8 cellular contexts compared by ENCODE assay signal in genomic region chr12:7190268-7191055, GRCh38. TPM values are rescaled to one million over a fixed set of nuclear protein-coding genes. Genes with fewer than 3 reads are reported as not detected.
DNase-seq lines count a peak whose midpoint lies in the region; ATAC-seq, FAIRE-seq and TF ChIP-seq lines count a peak whose summit lies in the region.

No MANE protein-coding gene starts in this region.

- ATAC-seq in GM18502 (IDR thresholded peaks at IDR 0.05; ENCODE audit: poor library complexity, unreplicated experiment): no peak

- H3K4me1 Mint-ChIP-seq in IgD-negative memory B cell (peaks cover 20 to 28% (median 28%) of the 10 kb centered on the region in 3 donors), nephron (peaks cover 22% of the 10 kb centered on the region)

- peaks cover 5% of the 10 kb centered on the region for H3K36me3 Mint-ChIP-seq in IgD-negative memory B cell
- peaks cover 33% of the 10 kb centered on the region for H3K36me3 Mint-ChIP-seq in nephron (ENCODE audit: low read depth)

- H3K4me3 Mint-ChIP-seq in IgD-negative memory B cell: peak overlapping the region; percentile 91 to 99 (median 97)
- H3K4me3 Mint-ChIP-seq in nephron: peak overlapping the region; percentile 89 to 93 (median 91)

- TF ChIP-seq CTCF in fibroblast of pulmonary artery (IDR thresholded peaks at IDR 0.05; ENCODE audit: low read length, missing control alignments): no peak
- no peak for TF ChIP-seq CTCF in nephron (IDR thresholded peaks at IDR 0.05; ENCODE audit: unreplicated experiment in 3 of 3)

- H3K9me3 Mint-ChIP-seq in IgD-negative memory B cell (no peaks in the 10 kb centered on the region), nephron (no peaks in the 10 kb centered on the region)

- H3K4me3 ChIP-seq in fibroblast of pulmonary artery (replicated peaks; ENCODE audit: low read depth, low read length): peak overlapping the region; percentile 81

- no peaks in the 10 kb centered on the region for H3K27me3 Mint-ChIP-seq in IgD-negative memory B cell
- no peaks in the 10 kb centered on the region for H3K27me3 Mint-ChIP-seq in nephron (ENCODE audit: low read depth)

- in situ Hi-C loops in G401 (cut with HindIII; ENCODE audit: low sequenced_read_pairs): no loop called here

- H3K27ac Mint-ChIP-seq in IgD-negative memory B cell: peak overlapping the region; percentile 81 to 93 (median 83)
- peak overlapping the region; percentile 43 to 70 (median 60) for H3K27ac Mint-ChIP-seq in nephron

- no peak for FAIRE-seq in RCC 7860 (lab: Jason Lieb, UNC)

- DNase-seq in G401 (ENCODE audit: low spot score) (peak; percentile 62), fibroblast of pulmonary artery (ENCODE audit: low read depth) (peak; percentile 14), RCC 7860 (ENCODE audit: low spot score) (no peak)
- peak; percentile 24 for DNase-seq in activated CD8-positive, alpha-beta memory T cell treated with anti-CD3 and anti-CD28 coated beads, Interleukin-2, amount 50 U/mL, for 4 hours
- no peak for DNase-seq in stimulated activated CD4-positive, alpha-beta T cell treated with anti-CD3 and anti-CD28 coated beads, Interleukin-12 subunit alpha, Interleukin-12 subunit beta, amount 100 ng/mL, for 4 hours

RNA-seq across cellular contexts. Expression of gene PEX5, which starts 1.0 kb away (rescaled TPM):
- total RNA-seq in G401 (2014; rRNA removed; shearing (Covaris generic)): 62.4 and 64.6 TPM in 2 replicates
- polyA plus RNA-seq in IgD-negative memory B cell: 18.2 TPM

Comparison
In these comparisons a context has a peak if more than half of its experiments do, and no peak if none do; other contexts are left out.
1. DNase-seq: peak in G401 (single experiment), activated CD8-positive, alpha-beta memory T cell treated with anti-CD3 and anti-CD28 coated beads, Interleukin-2, amount 50 U/mL, for 4 hours (single experiment) and fibroblast of pulmonary artery (single experiment); none in RCC 7860 (single experiment) and stimulated activated CD4-positive, alpha-beta T cell treated with anti-CD3 and anti-CD28 coated beads, Interleukin-12 subunit alpha, Interleukin-12 subunit beta, amount 100 ng/mL, for 4 hours (single experiment).